ENCODE assay signal across 2 cellular contexts in the genomic region with DNA sequence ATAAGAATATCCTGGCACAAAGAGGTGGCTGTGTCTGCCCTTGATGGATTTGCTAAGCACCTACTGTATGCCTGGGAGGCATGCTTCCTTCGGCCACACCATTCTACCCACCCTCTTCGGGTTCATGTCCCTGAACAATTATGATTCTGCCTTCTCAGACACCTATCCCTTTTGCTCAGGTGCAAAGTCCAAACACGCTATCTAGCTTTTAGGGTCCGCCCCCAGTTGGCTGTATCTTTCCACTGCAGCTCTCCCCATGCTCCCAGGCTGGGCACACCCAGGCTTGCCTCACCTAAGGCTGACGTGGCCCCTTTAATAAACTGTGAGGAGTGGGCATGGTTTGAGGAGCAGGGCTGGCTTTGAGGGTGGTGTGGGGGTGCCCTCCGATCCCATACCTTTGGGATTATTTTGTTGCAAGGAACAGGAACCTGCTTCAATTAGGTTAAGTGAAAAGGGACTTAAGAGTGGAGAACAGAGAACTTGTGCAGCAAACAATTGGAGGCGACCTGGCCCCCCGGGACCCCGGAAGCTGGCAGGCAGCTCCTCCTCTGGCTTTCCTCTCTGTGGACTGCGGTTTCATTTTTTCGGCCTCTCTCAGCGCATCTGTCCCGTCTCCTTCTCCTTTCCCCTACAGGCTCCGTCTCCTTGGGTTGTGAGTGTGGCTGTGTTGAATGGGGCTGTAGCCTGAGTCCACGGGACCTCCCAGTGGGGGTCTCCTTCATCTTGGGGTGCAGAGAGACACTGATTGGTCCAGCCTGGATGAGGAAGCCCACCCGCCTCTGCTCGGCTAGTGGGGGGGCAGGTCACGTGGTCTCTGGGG.
TF ChIP-seq lines count a peak whose summit lies in the region.

No MANE protein-coding gene starts in this region.

TF ChIP-seq in GM12878, 131 proteins besides CTCF, POLR2A, EP300 and RAD21 (continues in another document):
- TF ChIP-seq FOXM1 (IDR thresholded peaks at IDR 0.05; ENCODE audit: low read depth, low read length) (no peak), MEF2B (IDR thresholded peaks at IDR 0.05; ENCODE audit: partially characterized antibody, poor library complexity, severe bottlenecking) (peak; percentile 9), LARP7 (IDR thresholded peaks at IDR 0.05) (0 out of 2 replicates have a peak, but pooled peaks have one; percentile 22), MTA3 (IDR thresholded peaks at IDR 0.05; ENCODE audit: borderline replicate concordance, low read length) (no peak), NFIC (IDR thresholded peaks at IDR 0.05; ENCODE audit: low read depth, low read length) (no peak), RBBP5 (conservative IDR thresholded peaks at IDR 0.05) (no peak), BHLHE40 (IDR thresholded peaks at IDR 0.05; ENCODE audit: borderline replicate concordance in 1 of 2, low read depth in 2 of 2, low read length in 1 of 2) (0 out of 4 replicates have a peak, but pooled peaks of 1 of the 2 experiments have one; percentile 5), RCOR1 (conservative IDR thresholded peaks at IDR 0.05; ENCODE audit: low read depth, low read length) (no peak), ATF7 (IDR thresholded peaks at IDR 0.05; ENCODE audit: low read depth) (0 out of 2 replicates have a peak, but pooled peaks have one; percentile 17), NR2F1 (conservative IDR thresholded peaks at IDR 0.05) (no peak), HDGF (IDR thresholded peaks at IDR 0.05) (no peak), SMAD5 (IDR thresholded peaks at IDR 0.05; ENCODE audit: low read depth) (no peak), POLR2AphosphoS5 (IDR thresholded peaks at IDR 0.05; ENCODE audit: low read length) (no peak), EED (IDR thresholded peaks at IDR 0.05; ENCODE audit: low read depth) (no peak), SMARCA5 (IDR thresholded peaks at IDR 0.05) (0 out of 2 replicates have a peak, but pooled peaks have one; percentile 5), MXI1 (IDR thresholded peaks at IDR 0.05; ENCODE audit: low read depth, low read length) (no peak; the same call in 1 of the 2 replicates), BRCA1 (IDR thresholded peaks at IDR 0.05; ENCODE audit: low read depth, low read length) (no peak), IKZF1 (conservative IDR thresholded peaks at IDR 0.05) (peak; percentile 58), TAF1 (IDR thresholded peaks at IDR 0.05; ENCODE audit: borderline replicate concordance, low read depth, low read length) (0 out of 2 replicates have a peak, but pooled peaks have one; percentile 14), STAT1 (conservative IDR thresholded peaks at IDR 0.05) (no peak)
- TF ChIP-seq, protein P1, sequence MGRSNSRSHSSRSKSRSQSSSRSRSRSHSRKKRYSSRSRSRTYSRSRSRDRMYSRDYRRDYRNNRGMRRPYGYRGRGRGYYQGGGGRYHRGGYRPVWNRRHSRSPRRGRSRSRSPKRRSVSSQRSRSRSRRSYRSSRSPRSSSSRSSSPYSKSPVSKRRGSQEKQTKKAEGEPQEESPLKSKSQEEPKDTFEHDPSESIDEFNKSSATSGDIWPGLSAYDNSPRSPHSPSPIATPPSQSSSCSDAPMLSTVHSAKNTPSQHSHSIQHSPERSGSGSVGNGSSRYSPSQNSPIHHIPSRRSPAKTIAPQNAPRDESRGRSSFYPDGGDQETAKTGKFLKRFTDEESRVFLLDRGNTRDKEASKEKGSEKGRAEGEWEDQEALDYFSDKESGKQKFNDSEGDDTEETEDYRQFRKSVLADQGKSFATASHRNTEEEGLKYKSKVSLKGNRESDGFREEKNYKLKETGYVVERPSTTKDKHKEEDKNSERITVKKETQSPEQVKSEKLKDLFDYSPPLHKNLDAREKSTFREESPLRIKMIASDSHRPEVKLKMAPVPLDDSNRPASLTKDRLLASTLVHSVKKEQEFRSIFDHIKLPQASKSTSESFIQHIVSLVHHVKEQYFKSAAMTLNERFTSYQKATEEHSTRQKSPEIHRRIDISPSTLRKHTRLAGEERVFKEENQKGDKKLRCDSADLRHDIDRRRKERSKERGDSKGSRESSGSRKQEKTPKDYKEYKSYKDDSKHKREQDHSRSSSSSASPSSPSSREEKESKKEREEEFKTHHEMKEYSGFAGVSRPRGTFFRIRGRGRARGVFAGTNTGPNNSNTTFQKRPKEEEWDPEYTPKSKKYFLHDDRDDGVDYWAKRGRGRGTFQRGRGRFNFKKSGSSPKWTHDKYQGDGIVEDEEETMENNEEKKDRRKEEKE (IDR thresholded peaks at IDR 0.05): no peak
- TF ChIP-seq, protein P2, sequence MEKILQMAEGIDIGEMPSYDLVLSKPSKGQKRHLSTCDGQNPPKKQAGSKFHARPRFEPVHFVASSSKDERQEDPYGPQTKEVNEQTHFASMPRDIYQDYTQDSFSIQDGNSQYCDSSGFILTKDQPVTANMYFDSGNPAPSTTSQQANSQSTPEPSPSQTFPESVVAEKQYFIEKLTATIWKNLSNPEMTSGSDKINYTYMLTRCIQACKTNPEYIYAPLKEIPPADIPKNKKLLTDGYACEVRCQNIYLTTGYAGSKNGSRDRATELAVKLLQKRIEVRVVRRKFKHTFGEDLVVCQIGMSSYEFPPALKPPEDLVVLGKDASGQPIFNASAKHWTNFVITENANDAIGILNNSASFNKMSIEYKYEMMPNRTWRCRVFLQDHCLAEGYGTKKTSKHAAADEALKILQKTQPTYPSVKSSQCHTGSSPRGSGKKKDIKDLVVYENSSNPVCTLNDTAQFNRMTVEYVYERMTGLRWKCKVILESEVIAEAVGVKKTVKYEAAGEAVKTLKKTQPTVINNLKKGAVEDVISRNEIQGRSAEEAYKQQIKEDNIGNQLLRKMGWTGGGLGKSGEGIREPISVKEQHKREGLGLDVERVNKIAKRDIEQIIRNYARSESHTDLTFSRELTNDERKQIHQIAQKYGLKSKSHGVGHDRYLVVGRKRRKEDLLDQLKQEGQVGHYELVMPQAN (conservative IDR thresholded peaks at IDR 0.05): peak; percentile 42; the same call in 1 of the 2 replicates
- TF ChIP-seq, protein P3, sequence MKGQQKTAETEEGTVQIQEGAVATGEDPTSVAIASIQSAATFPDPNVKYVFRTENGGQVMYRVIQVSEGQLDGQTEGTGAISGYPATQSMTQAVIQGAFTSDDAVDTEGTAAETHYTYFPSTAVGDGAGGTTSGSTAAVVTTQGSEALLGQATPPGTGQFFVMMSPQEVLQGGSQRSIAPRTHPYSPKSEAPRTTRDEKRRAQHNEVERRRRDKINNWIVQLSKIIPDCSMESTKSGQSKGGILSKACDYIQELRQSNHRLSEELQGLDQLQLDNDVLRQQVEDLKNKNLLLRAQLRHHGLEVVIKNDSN (IDR thresholded peaks at IDR 0.05; ENCODE audit: borderline replicate concordance, extremely low read length, insufficient read depth, low read depth, low read length): peak; percentile 81
- TF ChIP-seq, protein P4, sequence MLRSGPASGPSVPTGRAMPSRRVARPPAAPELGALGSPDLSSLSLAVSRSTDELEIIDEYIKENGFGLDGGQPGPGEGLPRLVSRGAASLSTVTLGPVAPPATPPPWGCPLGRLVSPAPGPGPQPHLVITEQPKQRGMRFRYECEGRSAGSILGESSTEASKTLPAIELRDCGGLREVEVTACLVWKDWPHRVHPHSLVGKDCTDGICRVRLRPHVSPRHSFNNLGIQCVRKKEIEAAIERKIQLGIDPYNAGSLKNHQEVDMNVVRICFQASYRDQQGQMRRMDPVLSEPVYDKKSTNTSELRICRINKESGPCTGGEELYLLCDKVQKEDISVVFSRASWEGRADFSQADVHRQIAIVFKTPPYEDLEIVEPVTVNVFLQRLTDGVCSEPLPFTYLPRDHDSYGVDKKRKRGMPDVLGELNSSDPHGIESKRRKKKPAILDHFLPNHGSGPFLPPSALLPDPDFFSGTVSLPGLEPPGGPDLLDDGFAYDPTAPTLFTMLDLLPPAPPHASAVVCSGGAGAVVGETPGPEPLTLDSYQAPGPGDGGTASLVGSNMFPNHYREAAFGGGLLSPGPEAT (IDR thresholded peaks at IDR 0.05; ENCODE audit: low read depth): 0 out of 2 replicates have a peak, but pooled peaks have one; percentile 13

TF ChIP-seq in liver, 16 proteins besides CTCF, POLR2A, EP300 and RAD21:
- peak; percentile 40 to 48 for TF ChIP-seq RXRA (IDR thresholded peaks at IDR 0.05)
- TF ChIP-seq FOXA1 (IDR thresholded peaks at IDR 0.05): no peak
- TF ChIP-seq GABPA (IDR thresholded peaks at IDR 0.05 in 1 of 2, conservative IDR thresholded peaks at IDR 0.05 in 1 of 2): no peak
- TF ChIP-seq, protein P5, sequence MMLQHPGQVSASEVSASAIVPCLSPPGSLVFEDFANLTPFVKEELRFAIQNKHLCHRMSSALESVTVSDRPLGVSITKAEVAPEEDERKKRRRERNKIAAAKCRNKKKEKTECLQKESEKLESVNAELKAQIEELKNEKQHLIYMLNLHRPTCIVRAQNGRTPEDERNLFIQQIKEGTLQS (IDR thresholded peaks at IDR 0.05): no peak
- TF ChIP-seq HNF4A (conservative IDR thresholded peaks at IDR 0.05): peak; percentile 85 to 95
- no peak for TF ChIP-seq JUND (IDR thresholded peaks at IDR 0.05)
- TF ChIP-seq NR2F2 (IDR thresholded peaks at IDR 0.05): no peak
- TF ChIP-seq HNF4G (IDR thresholded peaks at IDR 0.05): peak; percentile 89
- TF ChIP-seq, protein P6, sequence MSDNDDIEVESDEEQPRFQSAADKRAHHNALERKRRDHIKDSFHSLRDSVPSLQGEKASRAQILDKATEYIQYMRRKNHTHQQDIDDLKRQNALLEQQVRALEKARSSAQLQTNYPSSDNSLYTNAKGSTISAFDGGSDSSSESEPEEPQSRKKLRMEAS (IDR thresholded peaks at IDR 0.05): no peak
- no peak for TF ChIP-seq YY1 (IDR thresholded peaks at IDR 0.05)
- TF ChIP-seq, protein P7, sequence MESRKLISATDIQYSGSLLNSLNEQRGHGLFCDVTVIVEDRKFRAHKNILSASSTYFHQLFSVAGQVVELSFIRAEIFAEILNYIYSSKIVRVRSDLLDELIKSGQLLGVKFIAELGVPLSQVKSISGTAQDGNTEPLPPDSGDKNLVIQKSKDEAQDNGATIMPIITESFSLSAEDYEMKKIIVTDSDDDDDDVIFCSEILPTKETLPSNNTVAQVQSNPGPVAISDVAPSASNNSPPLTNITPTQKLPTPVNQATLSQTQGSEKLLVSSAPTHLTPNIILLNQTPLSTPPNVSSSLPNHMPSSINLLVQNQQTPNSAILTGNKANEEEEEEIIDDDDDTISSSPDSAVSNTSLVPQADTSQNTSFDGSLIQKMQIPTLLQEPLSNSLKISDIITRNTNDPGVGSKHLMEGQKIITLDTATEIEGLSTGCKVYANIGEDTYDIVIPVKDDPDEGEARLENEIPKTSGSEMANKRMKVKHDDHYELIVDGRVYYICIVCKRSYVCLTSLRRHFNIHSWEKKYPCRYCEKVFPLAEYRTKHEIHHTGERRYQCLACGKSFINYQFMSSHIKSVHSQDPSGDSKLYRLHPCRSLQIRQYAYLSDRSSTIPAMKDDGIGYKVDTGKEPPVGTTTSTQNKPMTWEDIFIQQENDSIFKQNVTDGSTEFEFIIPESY (IDR thresholded peaks at IDR 0.05): no peak
- no peak for TF ChIP-seq FOXA2 (IDR thresholded peaks at IDR 0.05)
- TF ChIP-seq SP1 (IDR thresholded peaks at IDR 0.05): peak; percentile 96
- TF ChIP-seq, protein P8, sequence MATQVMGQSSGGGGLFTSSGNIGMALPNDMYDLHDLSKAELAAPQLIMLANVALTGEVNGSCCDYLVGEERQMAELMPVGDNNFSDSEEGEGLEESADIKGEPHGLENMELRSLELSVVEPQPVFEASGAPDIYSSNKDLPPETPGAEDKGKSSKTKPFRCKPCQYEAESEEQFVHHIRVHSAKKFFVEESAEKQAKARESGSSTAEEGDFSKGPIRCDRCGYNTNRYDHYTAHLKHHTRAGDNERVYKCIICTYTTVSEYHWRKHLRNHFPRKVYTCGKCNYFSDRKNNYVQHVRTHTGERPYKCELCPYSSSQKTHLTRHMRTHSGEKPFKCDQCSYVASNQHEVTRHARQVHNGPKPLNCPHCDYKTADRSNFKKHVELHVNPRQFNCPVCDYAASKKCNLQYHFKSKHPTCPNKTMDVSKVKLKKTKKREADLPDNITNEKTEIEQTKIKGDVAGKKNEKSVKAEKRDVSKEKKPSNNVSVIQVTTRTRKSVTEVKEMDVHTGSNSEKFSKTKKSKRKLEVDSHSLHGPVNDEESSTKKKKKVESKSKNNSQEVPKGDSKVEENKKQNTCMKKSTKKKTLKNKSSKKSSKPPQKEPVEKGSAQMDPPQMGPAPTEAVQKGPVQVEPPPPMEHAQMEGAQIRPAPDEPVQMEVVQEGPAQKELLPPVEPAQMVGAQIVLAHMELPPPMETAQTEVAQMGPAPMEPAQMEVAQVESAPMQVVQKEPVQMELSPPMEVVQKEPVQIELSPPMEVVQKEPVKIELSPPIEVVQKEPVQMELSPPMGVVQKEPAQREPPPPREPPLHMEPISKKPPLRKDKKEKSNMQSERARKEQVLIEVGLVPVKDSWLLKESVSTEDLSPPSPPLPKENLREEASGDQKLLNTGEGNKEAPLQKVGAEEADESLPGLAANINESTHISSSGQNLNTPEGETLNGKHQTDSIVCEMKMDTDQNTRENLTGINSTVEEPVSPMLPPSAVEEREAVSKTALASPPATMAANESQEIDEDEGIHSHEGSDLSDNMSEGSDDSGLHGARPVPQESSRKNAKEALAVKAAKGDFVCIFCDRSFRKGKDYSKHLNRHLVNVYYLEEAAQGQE (IDR thresholded peaks at IDR 0.05): no peak
- no peak for TF ChIP-seq TAF1 (conservative IDR thresholded peaks at IDR 0.05)
- no peak for TF ChIP-seq EGR1 (IDR thresholded peaks at IDR 0.05; ENCODE audit: low read depth in 2 of 2)
